Comparison of ENCODE assay signal across 21 cellular contexts in genomic region chr2:319059-319600, GRCh38. TPM values are rescaled to one million over a fixed set of nuclear protein-coding genes. Genes with fewer than 3 reads are reported as not detected.
A peak's percentile ranks its signal among the peaks of the same experiment; 100 is the strongest.
DNase-seq lines count a peak whose midpoint lies in the region; ATAC-seq, FAIRE-seq and TF ChIP-seq lines count a peak whose summit lies in the region.
"Had no signal": no experiment of that assay in that cellular context is flagged by ENCODE, and none has a peak within 500 bp of the region (broad histone marks: within the 10 kb centered on the region; RNA-seq: fewer than 3 reads in every experiment).

No MANE protein-coding gene starts in this region.

- H3K36me3 Mint-ChIP-seq in T-helper 1 cell treated with Interleukin-12 subunit alpha and Interleukin-12 subunit beta and Interleukin-4 antibody, amounts not matched to agents 30 μg/mL and 1 μg/mL, for 36 hours (ENCODE audit: low read depth): peaks cover 3% of the 10 kb centered on the region
- H3K36me3 Mint-ChIP-seq in central memory CD8-positive, alpha-beta T cell (ENCODE audit: insufficient read depth): peaks cover 3% of the 10 kb centered on the region
- H3K36me3 Mint-ChIP-seq in osteocyte (ENCODE audit: unreplicated experiment): peaks cover 1% of the 10 kb centered on the region
- H3K36me3 Mint-ChIP-seq in T-helper 17 cell (ENCODE audit: low read depth): no peaks in the 10 kb centered on the region

- DNase-seq in T-helper 1 cell (no peak), HTR-8/SVneo (ENCODE audit: insufficient read length, low spot score) (no peak), osteocyte (ENCODE audit: extremely low spot score, unreplicated experiment) (no peak), T-helper 17 cell (no peak)
- DNase-seq in central memory CD8-positive, alpha-beta T cell (ENCODE audit: low spot score in 2 of 2): no peak
- DNase-seq: activated CD4-positive, alpha-beta T cell treated with anti-CD3 and anti-CD28 coated beads, Interleukin-2, amount 50 U/mL, for 48 hours; body of pancreas; left ventricle myocardium superior; NCI-H1092; NCI-H526; OCI-M1; ovary; T1000; testis had no signal

- H3K9me3 ChIP-seq in T-helper 17 cell (ENCODE audit: control insufficient read depth, low read length, poor library complexity, severe bottlenecking): no peaks in the 10 kb centered on the region
- H3K9me3 ChIP-seq: body of pancreas, gastroesophageal sphincter, ovary, testis had no signal

- H3K4me3 Mint-ChIP-seq in T-helper 1 cell treated with Interleukin-12 subunit alpha and Interleukin-12 subunit beta and Interleukin-4 antibody, amounts not matched to agents 30 μg/mL and 1 μg/mL, for 36 hours: no peak overlapping the region
- no peak overlapping the region for H3K4me3 Mint-ChIP-seq in central memory CD8-positive, alpha-beta T cell
- peak overlapping the region; percentile 72 for H3K4me3 Mint-ChIP-seq in osteocyte (ENCODE audit: unreplicated experiment)
- no peak overlapping the region for H3K4me3 Mint-ChIP-seq in T-helper 17 cell

- no peak for TF ChIP-seq CTCF in osteocyte (IDR thresholded peaks at IDR 0.05)

- no peak for ATAC-seq in central memory CD8-positive, alpha-beta T cell (replicated peaks; ENCODE audit: extremely low read depth, poor library complexity, severe bottlenecking)
- no peak for ATAC-seq in activated CD4-positive, CD25-positive, alpha-beta regulatory T cell treated with anti-CD3 and anti-CD28 coated beads, Interleukin-2, amount 50 U/mL, for 24 hours
- ATAC-seq in HG02763 (IDR thresholded peaks at IDR 0.05; ENCODE audit: unreplicated experiment) (no peak), T-helper 17 cell (no peak)
- ATAC-seq: body of pancreas, left ventricle myocardium superior had no signal

- peaks cover 20% of the 10 kb centered on the region for H3K4me1 Mint-ChIP-seq in T-helper 1 cell treated with Interleukin-12 subunit alpha and Interleukin-12 subunit beta and Interleukin-4 antibody, amounts not matched to agents 30 μg/mL and 1 μg/mL, for 36 hours (ENCODE audit: low read depth)
- peaks cover 29% of the 10 kb centered on the region for H3K4me1 Mint-ChIP-seq in central memory CD8-positive, alpha-beta T cell
- peaks cover 40% of the 10 kb centered on the region for H3K4me1 Mint-ChIP-seq in osteocyte (ENCODE audit: unreplicated experiment)
- H3K4me1 Mint-ChIP-seq in T-helper 17 cell: peaks cover 11% of the 10 kb centered on the region

- peaks cover 6% of the 10 kb centered on the region for H3K27me3 Mint-ChIP-seq in T-helper 1 cell treated with Interleukin-12 subunit alpha and Interleukin-12 subunit beta and Interleukin-4 antibody, amounts not matched to agents 30 μg/mL and 1 μg/mL, for 36 hours (ENCODE audit: low read depth)
- H3K27me3 Mint-ChIP-seq in central memory CD8-positive, alpha-beta T cell: peaks cover 3% of the 10 kb centered on the region
- H3K27me3 Mint-ChIP-seq in osteocyte (ENCODE audit: unreplicated experiment): no peaks in the 10 kb centered on the region
- H3K27me3 Mint-ChIP-seq in T-helper 17 cell: peaks cover 7% of the 10 kb centered on the region

- H3K9me3 Mint-ChIP-seq in T-helper 1 cell treated with Interleukin-12 subunit alpha and Interleukin-12 subunit beta and Interleukin-4 antibody, amounts not matched to agents 30 μg/mL and 1 μg/mL, for 36 hours: no peaks in the 10 kb centered on the region
- no peaks in the 10 kb centered on the region for H3K9me3 Mint-ChIP-seq in central memory CD8-positive, alpha-beta T cell
- H3K9me3 Mint-ChIP-seq in osteocyte (ENCODE audit: unreplicated experiment): peaks cover 1% of the 10 kb centered on the region

- peak overlapping the region; percentile 8 for H3K27ac Mint-ChIP-seq in T-helper 1 cell treated with Interleukin-12 subunit alpha and Interleukin-12 subunit beta and Interleukin-4 antibody, amounts not matched to agents 30 μg/mL and 1 μg/mL, for 36 hours
- H3K27ac Mint-ChIP-seq in central memory CD8-positive, alpha-beta T cell (ENCODE audit: low read depth): peak overlapping the region; percentile 91
- H3K27ac Mint-ChIP-seq in osteocyte (ENCODE audit: unreplicated experiment) (peak overlapping the region; percentile 98), T-helper 17 cell (no peak overlapping the region)

- FAIRE-seq in HTR-8/SVneo (lab: Jason Lieb, UNC): peak; percentile 98
- FAIRE-seq: D721Med, G401.6 had no signal

RNA-seq across cellular contexts. Expression of gene ALKAL2, which starts 31.2 kb away (rescaled TPM):
- total RNA-seq in osteocyte: 50.0 and 52.9 TPM in 2 replicates
- total RNA-seq in T-helper 17 cell: 1 to 10 TPM in 1 of 2 donors, not detected in 1; 1.0 TPM
- total RNA-seq: dermis microvascular lymphatic vessel endothelial cell had no signal

RNA-seq across cellular contexts. Expression of gene ACP1, which starts 54.4 kb away (rescaled TPM):
- total RNA-seq in osteocyte (81.4 and 82.9 TPM in 2 replicates), T-helper 17 cell (10 to 100 TPM; 71.2 to 87.2 TPM)

RNA-seq across cellular contexts. Expression of gene SH3YL1, which starts 55.3 kb away (rescaled TPM):
- 50.2 and 55.5 TPM in 2 replicates for total RNA-seq in osteocyte
- 10 to 100 TPM; 35.4 to 53.3 TPM for total RNA-seq in T-helper 17 cell

Comparison
In these comparisons a context has a peak if more than half of its experiments do, and no peak if none do; other contexts are left out.
1. RNA of gene ALKAL2, which starts 31.2 kb away (total RNA-seq): 50.0 to 52.9 TPM in osteocyte; 1.0 TPM in T-helper 17 cell; every median in the first group is over 10 times any median in the second.